Comparison of ENCODE assay signal across 1 cellular context in the genomic region with DNA sequence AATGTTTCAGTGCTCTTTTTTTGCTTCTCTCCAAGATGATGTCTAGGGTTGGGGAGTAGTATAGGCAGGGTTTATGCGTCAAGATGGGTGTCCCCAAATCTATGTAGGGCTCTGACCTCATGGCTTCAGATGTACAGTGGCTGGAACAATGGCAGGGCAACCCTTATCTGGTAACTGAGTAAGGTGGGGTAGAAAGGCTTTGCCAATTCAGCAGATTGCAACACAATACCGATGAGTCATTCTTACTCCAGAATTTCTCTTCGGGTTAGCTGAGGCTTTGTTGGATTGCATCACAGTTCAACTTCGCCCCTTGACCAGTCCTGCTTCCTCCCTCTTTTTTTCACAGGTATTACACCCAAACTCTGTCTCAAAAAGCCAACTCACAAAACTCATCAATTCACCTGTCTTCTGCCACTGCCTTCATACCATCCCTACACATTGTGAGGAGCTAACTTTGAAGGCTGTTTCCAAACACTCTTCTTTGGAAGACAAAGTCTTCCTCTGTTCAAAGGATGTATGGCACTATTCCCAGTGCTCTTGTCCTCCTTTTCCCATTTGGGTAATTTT.
A peak's percentile ranks its signal among the peaks of the same experiment; 100 is the strongest.
TF ChIP-seq lines count a peak whose summit lies in the region.

No MANE protein-coding gene starts in this region.

TF ChIP-seq in K562, 482 proteins besides CTCF, POLR2A, EP300 and RAD21 (continued from another document and continues in another):
- TF ChIP-seq, protein P1, sequence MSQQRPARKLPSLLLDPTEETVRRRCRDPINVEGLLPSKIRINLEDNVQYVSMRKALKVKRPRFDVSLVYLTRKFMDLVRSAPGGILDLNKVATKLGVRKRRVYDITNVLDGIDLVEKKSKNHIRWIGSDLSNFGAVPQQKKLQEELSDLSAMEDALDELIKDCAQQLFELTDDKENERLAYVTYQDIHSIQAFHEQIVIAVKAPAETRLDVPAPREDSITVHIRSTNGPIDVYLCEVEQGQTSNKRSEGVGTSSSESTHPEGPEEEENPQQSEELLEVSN (IDR thresholded peaks at IDR 0.05; ENCODE audit: borderline replicate concordance in 1 of 2, extremely low read depth in 1 of 2, insufficient read depth in 1 of 2, insufficient read length in 1 of 2, low read depth in 1 of 2, low read length in 1 of 2, poor library complexity in 1 of 2, severe bottlenecking in 1 of 2): peak in 1 of 2 experiments; percentile 31
- TF ChIP-seq ZNF134 (CRISPR knock-in tag; conservative IDR thresholded peaks at IDR 0.05) (0 out of 2 replicates have a peak, but pooled peaks have one; percentile 23), ZNF175 (CRISPR knock-in tag; IDR thresholded peaks at IDR 0.05; ENCODE audit: low read depth) (peak; percentile 62; the same call in 1 of the 2 replicates), MYC (IDR thresholded peaks at IDR 0.05; ENCODE audit: low read depth, low read length) (peak; percentile 56), MYC (CRISPR knock-in tag; IDR thresholded peaks at IDR 0.05; ENCODE audit: borderline replicate concordance, low read depth) (no peak), ZNF586 (CRISPR knock-in tag; conservative IDR thresholded peaks at IDR 0.05) (no peak), PYGO2 (tag; IDR thresholded peaks at IDR 0.05) (0 out of 2 replicates have a peak, but pooled peaks have one; percentile 39), DMBX1 (CRISPR knock-in tag; IDR thresholded peaks at IDR 0.05; ENCODE audit: borderline replicate concordance) (peak; percentile 92), RFX1 (IDR thresholded peaks at IDR 0.05) (no peak), MBD2 (IDR thresholded peaks at IDR 0.05; ENCODE audit: borderline replicate concordance, low read depth) (0 out of 2 replicates have a peak, but pooled peaks have one; percentile 30), STAG1 (CRISPR knock-in tag; IDR thresholded peaks at IDR 0.05; ENCODE audit: borderline replicate concordance) (no peak), ARID1B (IDR thresholded peaks at IDR 0.05) (peak; percentile 89), U2AF2 (optimal IDR thresholded peaks at IDR 0.05; ENCODE audit: low read depth, low read length) (no peak), SOX6 (IDR thresholded peaks at IDR 0.05) (peak; percentile 99), ZNF584 (CRISPR knock-in tag; IDR thresholded peaks at IDR 0.05; ENCODE audit: low read depth) (peak; percentile 60; the same call in 1 of the 2 replicates), ZNF384 (IDR thresholded peaks at IDR 0.05; ENCODE audit: low read depth, low read length) (peak; percentile 41; the same call in 1 of the 2 replicates), EGR1 (conservative IDR thresholded peaks at IDR 0.05) (no peak), TOE1 (IDR thresholded peaks at IDR 0.05; ENCODE audit: borderline replicate concordance) (peak; percentile 42; the same call in 1 of the 2 replicates), TOE1 (CRISPR knock-in tag; IDR thresholded peaks at IDR 0.05; ENCODE audit: borderline replicate concordance, low read depth) (no peak), PHF21A (IDR thresholded peaks at IDR 0.05; ENCODE audit: borderline replicate concordance, low read depth) (peak; percentile 52; the same call in 1 of the 2 replicates), DACH1 (IDR thresholded peaks at IDR 0.05; ENCODE audit: partially characterized antibody) (peak; percentile 72), RBM15 (IDR thresholded peaks at IDR 0.05; ENCODE audit: insufficient read depth, low read length) (no peak), TRIM28 (IDR thresholded peaks at IDR 0.05) (peak; percentile 60; the same call in 1 of the 2 replicates), SMARCC2 (IDR thresholded peaks at IDR 0.05; ENCODE audit: low read depth) (peak; percentile 91), NCOA1 (IDR thresholded peaks at IDR 0.05; ENCODE audit: low read depth) (peak; percentile 82), CBFA2T2 (conservative IDR thresholded peaks at IDR 0.05) (peak; percentile 50), MAFF (IDR thresholded peaks at IDR 0.05; ENCODE audit: low read length) (peak; percentile 69), EP400 (IDR thresholded peaks at IDR 0.05) (peak; percentile 53), SMAD3 (CRISPR knock-in tag; conservative IDR thresholded peaks at IDR 0.05) (peak; percentile 39; the same call in 1 of the 2 replicates), XRCC3 (IDR thresholded peaks at IDR 0.05) (no peak), GABPB2 (CRISPR knock-in tag; conservative IDR thresholded peaks at IDR 0.05) (no peak), TAL1 (IDR thresholded peaks at IDR 0.05) (peak; percentile 9; the same call in 1 of the 2 replicates), ZNF583 (CRISPR knock-in tag; IDR thresholded peaks at IDR 0.05) (peak; percentile 63; the same call in 1 of the 2 replicates)
- TF ChIP-seq, protein P2, sequence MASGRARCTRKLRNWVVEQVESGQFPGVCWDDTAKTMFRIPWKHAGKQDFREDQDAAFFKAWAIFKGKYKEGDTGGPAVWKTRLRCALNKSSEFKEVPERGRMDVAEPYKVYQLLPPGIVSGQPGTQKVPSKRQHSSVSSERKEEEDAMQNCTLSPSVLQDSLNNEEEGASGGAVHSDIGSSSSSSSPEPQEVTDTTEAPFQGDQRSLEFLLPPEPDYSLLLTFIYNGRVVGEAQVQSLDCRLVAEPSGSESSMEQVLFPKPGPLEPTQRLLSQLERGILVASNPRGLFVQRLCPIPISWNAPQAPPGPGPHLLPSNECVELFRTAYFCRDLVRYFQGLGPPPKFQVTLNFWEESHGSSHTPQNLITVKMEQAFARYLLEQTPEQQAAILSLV (tag; IDR thresholded peaks at IDR 0.05): peak; percentile 96
- TF ChIP-seq, protein P3, sequence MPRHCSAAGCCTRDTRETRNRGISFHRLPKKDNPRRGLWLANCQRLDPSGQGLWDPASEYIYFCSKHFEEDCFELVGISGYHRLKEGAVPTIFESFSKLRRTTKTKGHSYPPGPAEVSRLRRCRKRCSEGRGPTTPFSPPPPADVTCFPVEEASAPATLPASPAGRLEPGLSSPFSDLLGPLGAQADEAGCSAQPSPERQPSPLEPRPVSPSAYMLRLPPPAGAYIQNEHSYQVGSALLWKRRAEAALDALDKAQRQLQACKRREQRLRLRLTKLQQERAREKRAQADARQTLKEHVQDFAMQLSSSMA (CRISPR knock-in tag; IDR thresholded peaks at IDR 0.05): no peak
- TF ChIP-seq, protein P4, sequence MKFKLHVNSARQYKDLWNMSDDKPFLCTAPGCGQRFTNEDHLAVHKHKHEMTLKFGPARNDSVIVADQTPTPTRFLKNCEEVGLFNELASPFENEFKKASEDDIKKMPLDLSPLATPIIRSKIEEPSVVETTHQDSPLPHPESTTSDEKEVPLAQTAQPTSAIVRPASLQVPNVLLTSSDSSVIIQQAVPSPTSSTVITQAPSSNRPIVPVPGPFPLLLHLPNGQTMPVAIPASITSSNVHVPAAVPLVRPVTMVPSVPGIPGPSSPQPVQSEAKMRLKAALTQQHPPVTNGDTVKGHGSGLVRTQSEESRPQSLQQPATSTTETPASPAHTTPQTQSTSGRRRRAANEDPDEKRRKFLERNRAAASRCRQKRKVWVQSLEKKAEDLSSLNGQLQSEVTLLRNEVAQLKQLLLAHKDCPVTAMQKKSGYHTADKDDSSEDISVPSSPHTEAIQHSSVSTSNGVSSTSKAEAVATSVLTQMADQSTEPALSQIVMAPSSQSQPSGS (CRISPR knock-in tag; IDR thresholded peaks at IDR 0.05): no peak
- TF ChIP-seq, protein P5, sequence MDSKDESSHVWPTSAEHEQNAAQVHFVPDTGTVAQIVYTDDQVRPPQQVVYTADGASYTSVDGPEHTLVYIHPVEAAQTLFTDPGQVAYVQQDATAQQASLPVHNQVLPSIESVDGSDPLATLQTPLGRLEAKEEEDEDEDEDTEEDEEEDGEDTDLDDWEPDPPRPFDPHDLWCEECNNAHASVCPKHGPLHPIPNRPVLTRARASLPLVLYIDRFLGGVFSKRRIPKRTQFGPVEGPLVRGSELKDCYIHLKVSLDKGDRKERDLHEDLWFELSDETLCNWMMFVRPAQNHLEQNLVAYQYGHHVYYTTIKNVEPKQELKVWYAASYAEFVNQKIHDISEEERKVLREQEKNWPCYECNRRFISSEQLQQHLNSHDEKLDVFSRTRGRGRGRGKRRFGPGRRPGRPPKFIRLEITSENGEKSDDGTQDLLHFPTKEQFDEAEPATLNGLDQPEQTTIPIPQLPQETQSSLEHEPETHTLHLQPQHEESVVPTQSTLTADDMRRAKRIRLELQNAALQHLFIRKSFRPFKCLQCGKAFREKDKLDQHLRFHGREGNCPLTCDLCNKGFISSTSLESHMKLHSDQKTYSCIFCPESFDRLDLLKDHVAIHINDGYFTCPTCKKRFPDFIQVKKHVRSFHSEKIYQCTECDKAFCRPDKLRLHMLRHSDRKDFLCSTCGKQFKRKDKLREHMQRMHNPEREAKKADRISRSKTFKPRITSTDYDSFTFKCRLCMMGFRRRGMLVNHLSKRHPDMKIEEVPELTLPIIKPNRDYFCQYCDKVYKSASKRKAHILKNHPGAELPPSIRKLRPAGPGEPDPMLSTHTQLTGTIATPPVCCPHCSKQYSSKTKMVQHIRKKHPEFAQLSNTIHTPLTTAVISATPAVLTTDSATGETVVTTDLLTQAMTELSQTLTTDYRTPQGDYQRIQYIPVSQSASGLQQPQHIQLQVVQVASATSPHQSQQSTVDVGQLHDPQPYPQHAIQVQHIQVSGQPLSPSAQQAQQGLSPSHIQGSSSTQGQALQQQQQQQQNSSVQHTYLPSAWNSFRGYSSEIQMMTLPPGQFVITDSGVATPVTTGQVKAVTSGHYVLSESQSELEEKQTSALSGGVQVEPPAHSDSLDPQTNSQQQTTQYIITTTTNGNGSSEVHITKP (IDR thresholded peaks at IDR 0.05; ENCODE audit: partially characterized antibody): peak; percentile 31
- TF ChIP-seq, protein P6, sequence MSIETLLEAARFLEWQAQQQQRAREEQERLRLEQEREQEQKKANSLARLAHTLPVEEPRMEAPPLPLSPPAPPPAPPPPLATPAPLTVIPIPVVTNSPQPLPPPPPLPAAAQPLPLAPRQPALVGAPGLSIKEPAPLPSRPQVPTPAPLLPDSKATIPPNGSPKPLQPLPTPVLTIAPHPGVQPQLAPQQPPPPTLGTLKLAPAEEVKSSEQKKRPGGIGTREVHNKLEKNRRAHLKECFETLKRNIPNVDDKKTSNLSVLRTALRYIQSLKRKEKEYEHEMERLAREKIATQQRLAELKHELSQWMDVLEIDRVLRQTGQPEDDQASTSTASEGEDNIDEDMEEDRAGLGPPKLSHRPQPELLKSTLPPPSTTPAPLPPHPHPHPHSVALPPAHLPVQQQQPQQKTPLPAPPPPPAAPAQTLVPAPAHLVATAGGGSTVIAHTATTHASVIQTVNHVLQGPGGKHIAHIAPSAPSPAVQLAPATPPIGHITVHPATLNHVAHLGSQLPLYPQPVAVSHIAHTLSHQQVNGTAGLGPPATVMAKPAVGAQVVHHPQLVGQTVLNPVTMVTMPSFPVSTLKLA (conservative IDR thresholded peaks at IDR 0.05): 0 out of 4 replicates have a peak, but pooled peaks of 1 of the 2 experiments have one; percentile 25
- TF ChIP-seq, protein P7, sequence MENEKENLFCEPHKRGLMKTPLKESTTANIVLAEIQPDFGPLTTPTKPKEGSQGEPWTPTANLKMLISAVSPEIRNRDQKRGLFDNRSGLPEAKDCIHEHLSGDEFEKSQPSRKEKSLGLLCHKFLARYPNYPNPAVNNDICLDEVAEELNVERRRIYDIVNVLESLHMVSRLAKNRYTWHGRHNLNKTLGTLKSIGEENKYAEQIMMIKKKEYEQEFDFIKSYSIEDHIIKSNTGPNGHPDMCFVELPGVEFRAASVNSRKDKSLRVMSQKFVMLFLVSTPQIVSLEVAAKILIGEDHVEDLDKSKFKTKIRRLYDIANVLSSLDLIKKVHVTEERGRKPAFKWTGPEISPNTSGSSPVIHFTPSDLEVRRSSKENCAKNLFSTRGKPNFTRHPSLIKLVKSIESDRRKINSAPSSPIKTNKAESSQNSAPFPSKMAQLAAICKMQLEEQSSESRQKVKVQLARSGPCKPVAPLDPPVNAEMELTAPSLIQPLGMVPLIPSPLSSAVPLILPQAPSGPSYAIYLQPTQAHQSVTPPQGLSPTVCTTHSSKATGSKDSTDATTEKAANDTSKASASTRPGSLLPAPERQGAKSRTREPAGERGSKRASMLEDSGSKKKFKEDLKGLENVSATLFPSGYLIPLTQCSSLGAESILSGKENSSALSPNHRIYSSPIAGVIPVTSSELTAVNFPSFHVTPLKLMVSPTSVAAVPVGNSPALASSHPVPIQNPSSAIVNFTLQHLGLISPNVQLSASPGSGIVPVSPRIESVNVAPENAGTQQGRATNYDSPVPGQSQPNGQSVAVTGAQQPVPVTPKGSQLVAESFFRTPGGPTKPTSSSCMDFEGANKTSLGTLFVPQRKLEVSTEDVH (IDR thresholded peaks at IDR 0.05; ENCODE audit: low read depth, partially characterized antibody): no peak
- TF ChIP-seq, protein P8, sequence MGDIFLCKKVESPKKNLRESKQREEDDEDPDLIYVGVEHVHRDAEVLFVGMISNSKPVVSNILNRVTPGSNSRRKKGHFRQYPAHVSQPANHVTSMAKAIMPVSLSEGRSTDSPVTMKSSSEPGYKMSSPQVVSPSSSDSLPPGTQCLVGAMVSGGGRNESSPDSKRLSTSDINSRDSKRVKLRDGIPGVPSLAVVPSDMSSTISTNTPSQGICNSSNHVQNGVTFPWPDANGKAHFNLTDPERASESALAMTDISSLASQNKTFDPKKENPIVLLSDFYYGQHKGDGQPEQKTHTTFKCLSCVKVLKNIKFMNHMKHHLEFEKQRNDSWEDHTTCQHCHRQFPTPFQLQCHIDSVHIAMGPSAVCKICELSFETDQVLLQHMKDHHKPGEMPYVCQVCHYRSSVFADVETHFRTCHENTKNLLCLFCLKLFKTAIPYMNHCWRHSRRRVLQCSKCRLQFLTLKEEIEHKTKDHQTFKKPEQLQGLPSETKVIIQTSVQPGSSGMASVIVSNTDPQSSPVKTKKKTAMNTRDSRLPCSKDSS (IDR thresholded peaks at IDR 0.05; ENCODE audit: low read depth, partially characterized antibody): no peak
- TF ChIP-seq, protein P9, sequence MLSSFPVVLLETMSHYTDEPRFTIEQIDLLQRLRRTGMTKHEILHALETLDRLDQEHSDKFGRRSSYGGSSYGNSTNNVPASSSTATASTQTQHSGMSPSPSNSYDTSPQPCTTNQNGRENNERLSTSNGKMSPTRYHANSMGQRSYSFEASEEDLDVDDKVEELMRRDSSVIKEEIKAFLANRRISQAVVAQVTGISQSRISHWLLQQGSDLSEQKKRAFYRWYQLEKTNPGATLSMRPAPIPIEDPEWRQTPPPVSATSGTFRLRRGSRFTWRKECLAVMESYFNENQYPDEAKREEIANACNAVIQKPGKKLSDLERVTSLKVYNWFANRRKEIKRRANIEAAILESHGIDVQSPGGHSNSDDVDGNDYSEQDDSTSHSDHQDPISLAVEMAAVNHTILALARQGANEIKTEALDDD (IDR thresholded peaks at IDR 0.05): peak; percentile 90
- TF ChIP-seq, protein P10, sequence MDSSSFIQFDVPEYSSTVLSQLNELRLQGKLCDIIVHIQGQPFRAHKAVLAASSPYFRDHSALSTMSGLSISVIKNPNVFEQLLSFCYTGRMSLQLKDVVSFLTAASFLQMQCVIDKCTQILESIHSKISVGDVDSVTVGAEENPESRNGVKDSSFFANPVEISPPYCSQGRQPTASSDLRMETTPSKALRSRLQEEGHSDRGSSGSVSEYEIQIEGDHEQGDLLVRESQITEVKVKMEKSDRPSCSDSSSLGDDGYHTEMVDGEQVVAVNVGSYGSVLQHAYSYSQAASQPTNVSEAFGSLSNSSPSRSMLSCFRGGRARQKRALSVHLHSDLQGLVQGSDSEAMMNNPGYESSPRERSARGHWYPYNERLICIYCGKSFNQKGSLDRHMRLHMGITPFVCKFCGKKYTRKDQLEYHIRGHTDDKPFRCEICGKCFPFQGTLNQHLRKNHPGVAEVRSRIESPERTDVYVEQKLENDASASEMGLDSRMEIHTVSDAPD (CRISPR knock-in tag; IDR thresholded peaks at IDR 0.05): no peak
- TF ChIP-seq, protein P11, sequence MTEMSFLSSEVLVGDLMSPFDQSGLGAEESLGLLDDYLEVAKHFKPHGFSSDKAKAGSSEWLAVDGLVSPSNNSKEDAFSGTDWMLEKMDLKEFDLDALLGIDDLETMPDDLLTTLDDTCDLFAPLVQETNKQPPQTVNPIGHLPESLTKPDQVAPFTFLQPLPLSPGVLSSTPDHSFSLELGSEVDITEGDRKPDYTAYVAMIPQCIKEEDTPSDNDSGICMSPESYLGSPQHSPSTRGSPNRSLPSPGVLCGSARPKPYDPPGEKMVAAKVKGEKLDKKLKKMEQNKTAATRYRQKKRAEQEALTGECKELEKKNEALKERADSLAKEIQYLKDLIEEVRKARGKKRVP (CRISPR knock-in tag; IDR thresholded peaks at IDR 0.05): peak; percentile 79
